Comparison of ENCODE assay signal across 1 cellular context in the genomic region with DNA sequence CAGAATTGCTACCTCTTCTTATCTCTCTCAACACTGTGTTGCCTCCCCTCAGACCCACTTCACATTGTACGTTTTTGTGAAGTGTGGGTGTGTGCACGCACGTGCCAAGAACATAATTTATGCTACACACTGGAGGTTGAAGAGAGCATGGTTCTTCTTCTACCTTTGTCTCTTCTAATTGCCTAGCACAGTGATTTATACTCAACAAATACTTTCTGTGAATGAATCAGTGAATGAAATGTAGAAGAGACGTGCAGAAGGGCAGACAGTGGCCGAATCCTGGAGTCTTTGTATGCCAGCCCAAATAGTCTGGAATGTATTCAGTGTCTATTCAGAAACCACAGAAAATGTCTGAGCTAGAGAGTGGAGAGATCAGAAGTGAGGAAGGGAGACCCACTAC.
TF ChIP-seq lines count a peak whose summit lies in the region.

No MANE protein-coding gene starts in this region.

TF ChIP-seq in IMR-90, 13 proteins besides CTCF, POLR2A, EP300 and RAD21:
- TF ChIP-seq NFE2L2 (IDR thresholded peaks at IDR 0.05; ENCODE audit: low read depth, low read length) (no peak), MAFK (IDR thresholded peaks at IDR 0.05; ENCODE audit: low read depth, low read length) (no peak), BHLHE40 (IDR thresholded peaks at IDR 0.05; ENCODE audit: low read depth, low read length) (peak; percentile 76; the same call in 1 of the 2 replicates), RCOR1 (IDR thresholded peaks at IDR 0.05; ENCODE audit: insufficient replicate concordance, low read length) (no peak), ELK1 (IDR thresholded peaks at IDR 0.05; ENCODE audit: borderline replicate concordance, low read depth, low read length) (no peak), CHD1 (IDR thresholded peaks at IDR 0.05; ENCODE audit: low read depth, low read length) (no peak), MXI1 (IDR thresholded peaks at IDR 0.05; ENCODE audit: borderline replicate concordance, low read depth, low read length) (no peak)
- TF ChIP-seq, protein P1, sequence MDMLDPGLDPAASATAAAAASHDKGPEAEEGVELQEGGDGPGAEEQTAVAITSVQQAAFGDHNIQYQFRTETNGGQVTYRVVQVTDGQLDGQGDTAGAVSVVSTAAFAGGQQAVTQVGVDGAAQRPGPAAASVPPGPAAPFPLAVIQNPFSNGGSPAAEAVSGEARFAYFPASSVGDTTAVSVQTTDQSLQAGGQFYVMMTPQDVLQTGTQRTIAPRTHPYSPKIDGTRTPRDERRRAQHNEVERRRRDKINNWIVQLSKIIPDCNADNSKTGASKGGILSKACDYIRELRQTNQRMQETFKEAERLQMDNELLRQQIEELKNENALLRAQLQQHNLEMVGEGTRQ (IDR thresholded peaks at IDR 0.05; ENCODE audit: low read depth, low read length) = no peak
